1 cellular context compared by ENCODE assay signal in genomic region chr17:8378117-8378516, GRCh38.
TF ChIP-seq lines count a peak whose summit lies in the region.

No MANE protein-coding gene starts in this region.

TF ChIP-seq in HEK293, 187 proteins besides CTCF, POLR2A, EP300 and RAD21 (continued from another document):
- TF ChIP-seq GLIS1 (tag by site-specific recombination; IDR thresholded peaks at IDR 0.05), result peak; percentile 95
- TF ChIP-seq ZBTB44 (tag by site-specific recombination; IDR thresholded peaks at IDR 0.05), result peak; percentile 42; the same call in 1 of the 2 replicates
- peak; percentile 41; the same call in 1 of the 2 replicates for TF ChIP-seq ZNF660 (tag by site-specific recombination; IDR thresholded peaks at IDR 0.05)
- TF ChIP-seq GLIS2 (tag by site-specific recombination; IDR thresholded peaks at IDR 0.05), result 0 out of 2 replicates have a peak, but pooled peaks have one; percentile 23
- TF ChIP-seq ZNF600 (tag by site-specific recombination; IDR thresholded peaks at IDR 0.05), result peak; percentile 75; the same call in 1 of the 2 replicates
